Comparison of ENCODE assay signal across 12 cellular contexts in the genomic region with DNA sequence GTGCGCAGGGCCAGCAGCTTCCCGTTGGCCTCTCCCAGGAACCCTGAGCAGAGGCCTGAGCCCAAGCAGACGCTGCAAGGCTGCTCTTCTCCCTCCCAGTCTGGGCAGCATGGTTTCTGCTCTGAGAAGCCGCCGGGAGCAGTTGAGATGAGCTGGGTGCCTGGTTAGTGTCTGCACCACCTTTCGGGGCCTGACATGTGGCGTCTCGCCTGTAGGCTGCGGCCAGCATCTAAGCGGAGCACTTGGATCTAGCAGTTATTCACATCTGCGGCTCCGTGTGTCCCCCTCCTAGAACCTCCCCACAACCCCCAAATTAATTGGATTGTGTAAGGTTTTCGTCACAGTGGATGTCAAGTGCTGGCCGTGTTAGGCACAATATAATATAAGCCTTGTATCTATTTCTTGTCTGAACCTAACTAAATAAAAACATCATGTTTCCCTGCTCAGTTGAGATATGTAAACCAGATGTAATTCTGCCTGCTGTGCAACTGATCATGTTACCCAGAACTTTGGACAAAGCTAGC. TPM values are rescaled to one million over a fixed set of nuclear protein-coding genes. Genes with fewer than 3 reads are reported as not detected.
A peak's percentile ranks its signal among the peaks of the same experiment; 100 is the strongest.
DNase-seq lines count a peak whose midpoint lies in the region; ATAC-seq, FAIRE-seq and TF ChIP-seq lines count a peak whose summit lies in the region.
"Had no signal": no experiment of that assay in that cellular context is flagged by ENCODE, and none has a peak within 500 bp of the region (broad histone marks: within the 10 kb centered on the region; RNA-seq: fewer than 3 reads in every experiment).

No MANE protein-coding gene starts in this region.

- DNase-seq in GM03348 (ENCODE audit: low spot score) (peak; percentile 42), astrocyte (ENCODE audit: low read depth) (no peak), heart right ventricle (peak; percentile 70 to 79), psoas muscle (no peak), nucleus accumbens (lab: John Stamatoyannopoulos, UW) (no peak)
- DNase-seq: activated T-cell treated with anti-CD3 and anti-CD28 coated beads, Interleukin-2, amount 50 U/mL, for 48 hours; DMS153; NCI-H774 had no signal

- no peaks in the 10 kb centered on the region for H3K36me3 ChIP-seq in astrocyte (ENCODE audit: insufficient read depth, low read length)
- peaks cover 0 to 11% (median 0%) of the 10 kb centered on the region in 9 donors for H3K36me3 ChIP-seq in heart right ventricle
- H3K36me3 ChIP-seq in psoas muscle (ENCODE audit: insufficient read depth in 1 of 2, low read depth in 1 of 2), result no peaks in the 10 kb centered on the region

- H3K4me3 ChIP-seq in astrocyte (ENCODE audit: insufficient read depth, low read depth, low read length) (no peak overlapping the region), heart right ventricle (peak overlapping the region in 1 of 10 donors; percentile 8), psoas muscle (no peak overlapping the region)

- H3K4me3 Mint-ChIP-seq in astrocyte (ENCODE audit: unreplicated experiment), result no peak overlapping the region

- H3K4me1 ChIP-seq in astrocyte (ENCODE audit: insufficient read depth, low read length) (peaks cover 50% of the 10 kb centered on the region), heart right ventricle (peaks cover 53 to 98% (median 83%) of the 10 kb centered on the region in 9 donors), psoas muscle (peaks cover 17% of the 10 kb centered on the region)

- H3K79me2 ChIP-seq in astrocyte (ENCODE audit: insufficient read depth, low read length), result peaks cover 86% of the 10 kb centered on the region

- H3K27me3 Mint-ChIP-seq in astrocyte (ENCODE audit: low read depth, unreplicated experiment), result no peaks in the 10 kb centered on the region

- intact Hi-C loops in heart right ventricle (cut with DNase I), result loop anchor here in 6 of 10 donors (5.0 to 10.0 kb wide), 3 partner anchors 155 to 165 kb away; a partner anchor contains a TSS
- intact Hi-C loops in psoas muscle (cut with DNase I), result no loop called here

- H2AFZ ChIP-seq in astrocyte (ENCODE audit: low read depth, low read length), result no peak overlapping the region

- peaks cover 55% of the 10 kb centered on the region for H3K4me1 Mint-ChIP-seq in astrocyte (ENCODE audit: low read depth, unreplicated experiment)

- WGBS in heart right ventricle, 2 donors, result 24 to 40% methylated on average over 14 of the region's 14 CpGs
- 42 to 44% (median 44%) methylated on average over 14 of the region's 14 CpGs for WGBS in psoas muscle, 3 donors

- no peak overlapping the region for H3K4me2 ChIP-seq in astrocyte (ENCODE audit: low read length)

- H3K9me3 Mint-ChIP-seq in astrocyte (ENCODE audit: unreplicated experiment), result no peaks in the 10 kb centered on the region

- no peak for TF ChIP-seq POLR2A in GM18505 (IDR thresholded peaks at IDR 0.05; ENCODE audit: borderline replicate concordance, extremely low read depth, insufficient read depth, insufficient read length)

- H3K36me3 Mint-ChIP-seq in astrocyte (ENCODE audit: low read depth, unreplicated experiment), result peaks cover 13% of the 10 kb centered on the region

- FAIRE-seq in astrocyte (lab: Jason Lieb, UNC), result no peak
- FAIRE-seq: colon had no signal

- H3K27ac ChIP-seq in astrocyte (ENCODE audit: low read depth, low read length), result no peak overlapping the region
- peak overlapping the region; percentile 34 to 86 (median 74) for H3K27ac ChIP-seq in heart right ventricle
- peak overlapping the region; percentile 16 for H3K27ac ChIP-seq in psoas muscle

- H3K27me3 ChIP-seq in astrocyte (ENCODE audit: insufficient read depth, low read length) (no peaks in the 10 kb centered on the region), heart right ventricle (no peaks in the 10 kb centered on the region), psoas muscle (ENCODE audit: insufficient read depth in 3 of 3, low read length in 2 of 3) (peaks cover 0 to 43% (median 13%) of the 10 kb centered on the region in 3 donors)

- H3K9me3 ChIP-seq in astrocyte (ENCODE audit: insufficient read depth, low read depth, low read length) (no peaks in the 10 kb centered on the region), heart right ventricle (no peaks in the 10 kb centered on the region), psoas muscle (no peaks in the 10 kb centered on the region)

- H4K20me1 ChIP-seq in astrocyte (ENCODE audit: insufficient read depth, low read length), result peaks cover 86% of the 10 kb centered on the region

- H3K9ac ChIP-seq in astrocyte (ENCODE audit: low read length), result peak overlapping the region; percentile 25

- TF ChIP-seq CTCF in astrocyte (IDR thresholded peaks at IDR 0.05; ENCODE audit: insufficient read depth, low read depth, low read length) (no peak), heart right ventricle (IDR thresholded peaks at IDR 0.05) (no peak), psoas muscle (IDR thresholded peaks at IDR 0.05) (no peak)

- peak; percentile 40 to 83 (median 70) for ATAC-seq in heart right ventricle
- no peak for ATAC-seq in psoas muscle
- no peak for ATAC-seq in GM18498 (IDR thresholded peaks at IDR 0.05; ENCODE audit: unreplicated experiment)
- no peak for ATAC-seq in GM21576 (IDR thresholded peaks at IDR 0.05; ENCODE audit: unreplicated experiment)
- no peak for ATAC-seq in GM18505 (IDR thresholded peaks at IDR 0.05; ENCODE audit: unreplicated experiment)

- H3K27ac Mint-ChIP-seq in astrocyte (ENCODE audit: unreplicated experiment), result no peak overlapping the region

RNA-seq across cellular contexts. Expression of a gene that starts 45.6 kb away (rescaled TPM):
- total RNA-seq in astrocyte, result 54.8 and 62.7 TPM in 2 replicates
- 10 to 100 TPM; 11.7 to 33.0 (median 22.3) TPM for total RNA-seq in heart right ventricle
- 10 to 100 TPM in 1 of 2 donors, 1 to 10 TPM in 1; 6.6 to 14.8 TPM for polyA plus RNA-seq in heart right ventricle
- total RNA-seq in psoas muscle, result 10 to 100 TPM in 2 of 4 donors, 1 to 10 TPM in 2; 7.8 to 12.6 (median 10.0) TPM
- polyA plus RNA-seq in psoas muscle, result 10 to 100 TPM in 1 of 3 donors, 1 to 10 TPM in 2; 3.7 to 13.9 (median 4.8) TPM

Comparison
In these comparisons a context has a peak if more than half of its experiments do, and no peak if none do; other contexts are left out.
1. DNase-seq: peak in GM03348 (single experiment) and heart right ventricle (2 of 2); none in astrocyte (single experiment), psoas muscle (0 of 2) and nucleus accumbens (0 of 56).
2. ATAC-seq: peak in heart right ventricle (8 of 8); none in psoas muscle (0 of 4), GM18498 (single experiment), GM21576 (single experiment) and GM18505 (single experiment).
3. intact Hi-C loops: an anchor here in heart right ventricle (5.0 to 10.0 kb wide); none called in psoas muscle.